In the genomic region with DNA sequence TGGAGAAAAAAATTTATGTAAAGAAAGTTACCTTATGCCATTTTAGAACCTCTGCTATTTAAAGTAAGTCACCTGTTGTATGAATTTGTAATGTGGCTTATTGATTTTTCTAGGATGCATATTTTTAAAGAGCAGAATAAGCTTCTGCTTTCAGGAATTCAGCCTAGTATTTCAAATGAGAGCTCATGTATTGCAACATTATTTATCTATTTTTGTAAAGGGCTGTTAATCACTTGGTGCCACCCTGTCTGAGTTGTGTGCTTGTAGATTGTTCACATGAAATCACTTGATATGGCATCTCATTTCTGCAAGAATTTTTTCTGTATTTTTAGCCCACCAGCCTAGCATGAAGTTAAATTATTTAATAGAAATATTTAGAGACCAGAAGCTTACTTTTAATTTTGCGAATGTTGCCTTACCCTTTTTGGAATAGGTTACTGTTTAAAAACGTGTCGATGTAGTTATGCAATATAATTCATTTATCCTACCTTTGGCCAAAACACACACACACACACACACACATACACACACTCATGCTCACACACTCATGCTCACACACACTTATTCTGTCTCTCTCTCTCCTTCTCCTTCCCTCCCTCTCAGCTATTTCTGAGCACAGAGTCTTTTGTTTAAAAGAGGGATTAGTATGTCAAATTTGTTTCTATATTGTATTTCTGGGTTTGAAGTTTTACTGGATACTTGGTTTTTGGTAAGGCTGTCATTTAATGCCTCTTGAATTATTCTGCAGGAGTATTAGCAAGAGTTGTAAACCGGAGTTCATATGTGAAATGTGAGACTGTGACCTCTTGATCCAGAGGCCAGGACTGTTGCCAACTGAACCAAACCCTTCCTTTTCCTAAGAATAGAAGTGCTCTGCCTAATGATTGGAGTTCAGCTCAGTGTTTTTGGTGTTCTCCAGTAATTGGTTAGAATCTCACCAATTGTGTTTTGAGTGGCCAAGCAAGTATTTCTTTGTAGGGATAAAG, we compare ENCODE assay signal across 12 cellular contexts. TPM values are rescaled to one million over a fixed set of nuclear protein-coding genes. Genes with fewer than 3 reads are reported as not detected.
A peak's percentile ranks its signal among the peaks of the same experiment; 100 is the strongest.
DNase-seq lines count a peak whose midpoint lies in the region; ATAC-seq and TF ChIP-seq lines count a peak whose summit lies in the region.
"Had no signal": no experiment of that assay in that cellular context is flagged by ENCODE, and none has a peak within 500 bp of the region (broad histone marks: within the 10 kb centered on the region; RNA-seq: fewer than 3 reads in every experiment).

No MANE protein-coding gene starts in this region.

- DNase-seq in NCI-H2029 treated with DMSO at 0.1 percent for 48 hours (lab: John Stamatoyannopoulos, UW) (peak; percentile 9), NCI-H2029 (lab: John Stamatoyannopoulos, UW) (no peak), epithelial cell of prostate (ENCODE audit: low read depth, low spot score) (no peak), mesothelial cell of epicardium (ENCODE audit: low spot score in 2 of 2, unreplicated experiment in 2 of 2) (no peak), uterus (peak in 1 of 2 donors; percentile 41), GM13976 (ENCODE audit: low spot score) (no peak)
- no peak for DNase-seq in activated CD8-positive, alpha-beta T cell treated with anti-CD3 and anti-CD28 coated beads for 36 hours
- DNase-seq: activated effector memory CD4-positive, alpha-beta T cell treated with Interleukin-2 at 50 U/mL for 16 hours; NCI-H345; occipital lobe; T1000 had no signal

- peaks cover 3% of the 10 kb centered on the region for H3K36me3 Mint-ChIP-seq in mesothelial cell of epicardium
- H3K36me3 Mint-ChIP-seq in activated CD8-positive, alpha-beta T cell treated with anti-CD3 and anti-CD28 coated beads for 36 hours (ENCODE audit: low read depth) = no peaks in the 10 kb centered on the region

- intact Hi-C loops in uterus (cut with DNase I; ENCODE audit: low total_unique reads) = no loop called here
- intact Hi-C loops in activated CD8-positive, alpha-beta T cell treated with anti-CD3 and anti-CD28 coated beads for 36 hours (cut with micrococcal nuclease) = no loop called here

- no peak for ATAC-seq in GM18870 (IDR thresholded peaks at IDR 0.05; ENCODE audit: unreplicated experiment)
- ATAC-seq in activated CD8-positive, alpha-beta T cell treated with anti-CD3 and anti-CD28 coated beads for 36 hours = no peak

- H3K36me3 ChIP-seq in uterus = no peaks in the 10 kb centered on the region

- TF ChIP-seq POLR2A in uterus (IDR thresholded peaks at IDR 0.05) = no peak

- in situ Hi-C loops in GM13976 (cut with MboI; ENCODE audit: low sequenced_read_pairs, unreplicated experiment) = no loop called here

- no peaks in the 10 kb centered on the region for H3K9me3 ChIP-seq in uterus

- peak overlapping the region; percentile 47 for H3K27ac ChIP-seq in epithelial cell of prostate
- H3K27ac ChIP-seq in uterus = peak overlapping the region; percentile 18 to 44

- POLR2A ChIA-PET in activated CD8-positive, alpha-beta T cell treated with anti-CD3 and anti-CD28 coated beads for 36 hours (lab: Charles Lee) = no interaction called here

- H3K27ac Mint-ChIP-seq in mesothelial cell of epicardium = peak overlapping the region; percentile 66
- no peak overlapping the region for H3K27ac Mint-ChIP-seq in activated CD8-positive, alpha-beta T cell treated with anti-CD3 and anti-CD28 coated beads for 36 hours

- H3K4me3 Mint-ChIP-seq in mesothelial cell of epicardium = no peak overlapping the region
- no peak overlapping the region for H3K4me3 Mint-ChIP-seq in activated CD8-positive, alpha-beta T cell treated with anti-CD3 and anti-CD28 coated beads for 36 hours

- CTCF ChIA-PET in activated CD8-positive, alpha-beta T cell treated with anti-CD3 and anti-CD28 coated beads for 36 hours (lab: Charles Lee) = no interaction called here

- H3K27me3 ChIP-seq in uterus = no peaks in the 10 kb centered on the region

- H3K9me3 Mint-ChIP-seq in mesothelial cell of epicardium = no peaks in the 10 kb centered on the region
- H3K9me3 Mint-ChIP-seq in activated CD8-positive, alpha-beta T cell treated with anti-CD3 and anti-CD28 coated beads for 36 hours = no peaks in the 10 kb centered on the region

- peaks cover 0 to 7% of the 10 kb centered on the region in 2 donors for H3K4me1 ChIP-seq in uterus

- H3K4me3 ChIP-seq in uterus = no peak overlapping the region

- TF ChIP-seq CTCF in mesothelial cell of epicardium (IDR thresholded peaks at IDR 0.05; ENCODE audit: unreplicated experiment) (no peak), uterus (IDR thresholded peaks at IDR 0.05) (no peak), GM13976 (IDR thresholded peaks at IDR 0.05; ENCODE audit: borderline replicate concordance, control extremely low read depth, extremely low read depth, insufficient read depth, missing control alignments) (no peak)
- TF ChIP-seq CTCF in activated CD8-positive, alpha-beta T cell treated with anti-CD3 and anti-CD28 coated beads for 36 hours (IDR thresholded peaks at IDR 0.05) = no peak

- peaks cover 56% of the 10 kb centered on the region for H3K4me1 Mint-ChIP-seq in mesothelial cell of epicardium
- no peaks in the 10 kb centered on the region for H3K4me1 Mint-ChIP-seq in activated CD8-positive, alpha-beta T cell treated with anti-CD3 and anti-CD28 coated beads for 36 hours (ENCODE audit: low read depth)

- no peaks in the 10 kb centered on the region for H3K27me3 Mint-ChIP-seq in mesothelial cell of epicardium (ENCODE audit: low read depth)
- H3K27me3 Mint-ChIP-seq in activated CD8-positive, alpha-beta T cell treated with anti-CD3 and anti-CD28 coated beads for 36 hours = peaks cover 17% of the 10 kb centered on the region

RNA-seq across cellular contexts. Expression of gene YAP1, which starts 34.4 kb away (rescaled TPM):
- 186 to 194 TPM (median 193 TPM) in 3 replicates for total RNA-seq in mesothelial cell of epicardium
- total RNA-seq in uterus = 100 to 1,000 TPM; 168 to 230 (median 194) TPM
- total RNA-seq in activated CD8-positive, alpha-beta T cell treated with anti-CD3 and anti-CD28 coated beads for 36 hours = not detected

Comparison
In these comparisons a context has a peak if more than half of its experiments do, and no peak if none do; other contexts are left out.
1. RNA of gene YAP1, which starts 34.4 kb away (total RNA-seq): 168 to 230 TPM in uterus and 186 to 194 TPM in mesothelial cell of epicardium; not detected in activated CD8-positive, alpha-beta T cell treated with anti-CD3 and anti-CD28 coated beads for 36 hours; every median in the first group is over 100 times any median in the second.